In the genomic region with DNA sequence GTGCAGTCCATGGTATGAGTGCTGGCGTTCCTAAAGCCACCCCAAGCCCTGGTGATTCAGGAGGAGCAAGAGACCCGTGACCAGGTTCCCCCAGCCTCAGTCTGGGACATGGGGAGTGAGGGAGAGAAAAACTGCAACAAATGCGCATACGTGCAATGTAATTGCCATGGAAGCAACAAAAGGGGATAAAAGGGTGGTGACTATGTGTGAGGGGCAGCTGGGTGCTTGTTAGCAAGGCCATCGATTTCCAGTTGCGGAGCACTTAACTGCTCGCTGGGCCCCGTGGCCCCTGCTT, we compare ENCODE assay signal across 8 cellular contexts. TPM values are rescaled to one million over a fixed set of nuclear protein-coding genes. Genes with fewer than 3 reads are reported as not detected.
DNase-seq lines count a peak whose midpoint lies in the region; ATAC-seq, FAIRE-seq and TF ChIP-seq lines count a peak whose summit lies in the region.

No MANE protein-coding gene starts in this region.

- no peak overlapping the region for H3K27ac Mint-ChIP-seq in activated CD4-positive, alpha-beta T cell treated with anti-CD3 and anti-CD28 coated beads for 36 hours

- no peak for ATAC-seq in activated CD4-positive, alpha-beta T cell treated with anti-CD3 and anti-CD28 coated beads for 36 hours

- peak overlapping the region; percentile 83 for H3K9ac ChIP-seq in adipocyte (ENCODE audit: low read length)
- H3K9ac ChIP-seq in subcutaneous abdominal adipose tissue (ENCODE audit: low read length in 5 of 5): peak overlapping the region in 4 of 5 donors; percentile 14 to 65 (median 45)

- POLR2A ChIA-PET in activated CD4-positive, alpha-beta T cell treated with anti-CD3 and anti-CD28 coated beads for 36 hours (lab: Charles Lee): no interaction called here

- H3K4me3 ChIP-seq in adipocyte (ENCODE audit: low read length) (peak overlapping the region; percentile 82), kidney epithelial cell (ENCODE audit: low read depth, low read length) (peak overlapping the region; percentile 70), subcutaneous abdominal adipose tissue (ENCODE audit: low read depth in 1 of 5, low read length in 5 of 5) (peak overlapping the region; percentile 56 to 75 (median 64))

- H3K36me3 ChIP-seq in adipocyte (ENCODE audit: control insufficient read depth, insufficient read depth, low read length, severe bottlenecking): no peaks in the 10 kb centered on the region
- H3K36me3 ChIP-seq in kidney epithelial cell (ENCODE audit: control insufficient read depth, insufficient read depth, low read length): no peaks in the 10 kb centered on the region
- no peaks in the 10 kb centered on the region for H3K36me3 ChIP-seq in subcutaneous abdominal adipose tissue (ENCODE audit: control insufficient read depth in 5 of 5, insufficient read depth in 5 of 5, low read length in 5 of 5)

- no peak for FAIRE-seq in urothelium cell line (lab: Jason Lieb, UNC)

- no peak overlapping the region for H3K27ac ChIP-seq in subcutaneous abdominal adipose tissue (ENCODE audit: low read depth, low read length)

- no peaks in the 10 kb centered on the region for H3K9me3 Mint-ChIP-seq in activated CD4-positive, alpha-beta T cell treated with anti-CD3 and anti-CD28 coated beads for 36 hours (ENCODE audit: low read depth)

- H3K4me1 Mint-ChIP-seq in activated CD4-positive, alpha-beta T cell treated with anti-CD3 and anti-CD28 coated beads for 36 hours: peaks cover 17% of the 10 kb centered on the region

- H3K36me3 Mint-ChIP-seq in activated CD4-positive, alpha-beta T cell treated with anti-CD3 and anti-CD28 coated beads for 36 hours (ENCODE audit: low read depth): no peaks in the 10 kb centered on the region

- peaks cover 32% of the 10 kb centered on the region for H3K4me1 ChIP-seq in adipocyte (ENCODE audit: control insufficient read depth, insufficient read depth, low read length)
- H3K4me1 ChIP-seq in subcutaneous abdominal adipose tissue (ENCODE audit: control insufficient read depth in 5 of 5, insufficient read depth in 5 of 5, low read length in 5 of 5): peaks cover 7 to 54% (median 30%) of the 10 kb centered on the region in 5 donors

- H3K27me3 Mint-ChIP-seq in activated CD4-positive, alpha-beta T cell treated with anti-CD3 and anti-CD28 coated beads for 36 hours: peaks cover 19% of the 10 kb centered on the region

- H3K9me3 ChIP-seq in adipocyte (ENCODE audit: control insufficient read depth, low read length) (no peaks in the 10 kb centered on the region), subcutaneous abdominal adipose tissue (ENCODE audit: control insufficient read depth in 5 of 5, low read length in 5 of 5) (no peaks in the 10 kb centered on the region)

- no peak for DNase-seq in activated CD4-positive, alpha-beta T cell treated with anti-CD3 and anti-CD28 coated beads for 36 hours
- no peak for DNase-seq in activated CD4-positive, alpha-beta T cell treated with anti-CD3 and anti-CD28 coated beads, Interleukin-2, amount 50 U/mL, for 48 hours
- no peak for DNase-seq in adipocyte (ENCODE audit: low read depth)
- DNase-seq in kidney epithelial cell (ENCODE audit: low read depth): no peak
- no peak for DNase-seq in urothelium cell line (ENCODE audit: low spot score)
- no peak for DNase-seq in hippocampal formation (lab: John Stamatoyannopoulos, UW)
- no peak for DNase-seq in NCI-H2081 treated with DMSO at 0.1 percent for 48 hours (lab: John Stamatoyannopoulos, UW)

- no peak for TF ChIP-seq CTCF in kidney epithelial cell (IDR thresholded peaks at IDR 0.05; ENCODE audit: insufficient read depth, low read length, poor library complexity, severe bottlenecking)

- H3K4me3 Mint-ChIP-seq in activated CD4-positive, alpha-beta T cell treated with anti-CD3 and anti-CD28 coated beads for 36 hours: peak overlapping the region; percentile 69

- intact Hi-C loops in activated CD4-positive, alpha-beta T cell treated with anti-CD3 and anti-CD28 coated beads for 36 hours (cut with DNase I, micrococcal nuclease): no loop called here

- no peaks in the 10 kb centered on the region for H3K27me3 ChIP-seq in adipocyte (replicated peaks; ENCODE audit: control insufficient read depth, insufficient read depth, low read length)
- H3K27me3 ChIP-seq in kidney epithelial cell (ENCODE audit: control insufficient read depth, insufficient read depth, low read length): no peaks in the 10 kb centered on the region
- peaks cover 0 to 2% (median 0%) of the 10 kb centered on the region in 5 donors for H3K27me3 ChIP-seq in subcutaneous abdominal adipose tissue (ENCODE audit: control insufficient read depth in 5 of 5, insufficient read depth in 4 of 5, low read length in 5 of 5)

- CTCF ChIA-PET in activated CD4-positive, alpha-beta T cell treated with anti-CD3 and anti-CD28 coated beads for 36 hours (lab: Charles Lee): no interaction called here

RNA-seq across cellular contexts. Expression of a gene that starts 0.7 kb away (rescaled TPM):
- 1 to 10 TPM; 1.3 to 1.8 TPM for total RNA-seq in activated CD4-positive, alpha-beta T cell treated with anti-CD3 and anti-CD28 coated beads for 36 hours
- 57.4 and 62.4 TPM in 2 replicates for total RNA-seq in kidney epithelial cell

Comparison
In these comparisons a context has a peak if more than half of its experiments do, and no peak if none do; other contexts are left out.
1. RNA of a gene that starts 0.7 kb away (total RNA-seq): 57.4 to 62.4 TPM in kidney epithelial cell; 1.3 to 1.8 TPM in activated CD4-positive, alpha-beta T cell treated with anti-CD3 and anti-CD28 coated beads for 36 hours; every median in the first group is over 10 times any median in the second.
2. Peak in every context shown above with its lines, with median percentiles within 50 percentile points of each other: H3K4me3 ChIP-seq.